ENCODE assay signal across 1 cellular context in the genomic region with DNA sequence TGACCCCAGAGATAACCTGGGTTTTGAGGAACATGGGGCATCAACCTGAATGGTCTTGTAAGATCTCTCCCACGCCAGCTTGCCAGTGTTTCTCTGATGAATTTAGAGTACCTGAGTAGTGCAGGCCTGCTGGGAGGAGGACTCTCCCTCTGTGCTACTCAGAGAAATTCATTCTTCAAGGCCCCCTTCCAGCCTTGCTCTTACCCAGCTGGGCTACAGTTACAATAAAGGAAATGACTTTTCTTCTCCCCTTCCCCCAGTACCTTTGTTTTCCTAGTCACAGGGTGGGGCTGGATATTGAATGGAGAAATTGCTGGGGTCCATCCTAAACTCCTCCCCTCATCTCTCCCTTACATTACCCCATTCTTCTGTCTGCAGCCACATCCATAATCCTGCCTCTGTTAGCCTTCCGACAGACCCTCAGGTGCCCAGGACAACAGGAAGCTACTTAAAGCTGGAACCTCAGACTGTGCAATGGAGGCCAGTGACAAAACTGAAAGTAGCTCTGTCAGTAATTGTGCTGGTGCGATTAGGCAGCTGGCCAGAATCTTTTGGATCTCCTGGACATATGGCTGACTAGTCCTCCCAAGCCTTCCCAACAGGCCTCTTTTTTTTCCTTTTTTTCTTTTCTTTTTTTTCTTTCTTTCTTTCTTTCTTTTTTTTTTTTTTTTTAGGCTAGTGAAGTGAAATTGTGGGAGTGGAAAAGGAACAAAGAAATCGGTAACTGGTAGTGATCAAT.
TF ChIP-seq lines count a peak whose summit lies in the region.

No MANE protein-coding gene starts in this region.

TF ChIP-seq in GM23338, 12 proteins besides CTCF, POLR2A, EP300 and RAD21 (continued from another document):
- no peak for TF ChIP-seq ETS1 (IDR thresholded peaks at IDR 0.05)
- TF ChIP-seq STAT1 (IDR thresholded peaks at IDR 0.05; ENCODE audit: unreplicated experiment), result no peak
- no peak for TF ChIP-seq ZNF331 (CRISPR knock-in tag; IDR thresholded peaks at IDR 0.05; ENCODE audit: low read depth)
- no peak for TF ChIP-seq POLR2AphosphoS5 (IDR thresholded peaks at IDR 0.05; ENCODE audit: low read depth)
- no peak for TF ChIP-seq NANOG (IDR thresholded peaks at IDR 0.05; ENCODE audit: borderline replicate concordance)
